ENCODE assay signal across 15 cellular contexts in genomic region chr6:10565913-10566312, GRCh38. TPM values are rescaled to one million over a fixed set of nuclear protein-coding genes. Genes with fewer than 3 reads are reported as not detected.
DNase-seq lines count a peak whose midpoint lies in the region; ATAC-seq and TF ChIP-seq lines count a peak whose summit lies in the region.
"Had no signal": no experiment of that assay in that cellular context is flagged by ENCODE, and none has a peak within 500 bp of the region (broad histone marks: within the 10 kb centered on the region; RNA-seq: fewer than 3 reads in every experiment).

No MANE protein-coding gene starts in this region.

- ATAC-seq in HG02840 (IDR thresholded peaks at IDR 0.05; ENCODE audit: low FRiP score, unreplicated experiment): no peak
- ATAC-seq: A549; CD8-positive, alpha-beta T cell; HCT116 had no signal

- no peak overlapping the region for H3K27ac ChIP-seq in H9 (ENCODE audit: insufficient read length, low read depth, low read length)
- H3K27ac ChIP-seq in muscle layer of duodenum (ENCODE audit: low read length): peak overlapping the region; percentile 32
- no peak overlapping the region for H3K27ac ChIP-seq in brain microvascular endothelial cell
- H3K27ac ChIP-seq: A549, C4-2B had no signal

- no peak overlapping the region for H3K56ac ChIP-seq in H9 (ENCODE audit: insufficient read length, low read depth, low read length)

- no peak overlapping the region for H3K14ac ChIP-seq in H9 (ENCODE audit: insufficient read depth, low read length)

- BruUV-seq in Caco-2 (replicated peaks; lab: Mats Ljungman, UMichigan): no TSS peak

- no peak overlapping the region for H2AFZ ChIP-seq in H9 (ENCODE audit: low read length)

- H2BK5ac ChIP-seq in H9 (ENCODE audit: insufficient read length, low read length): no peak overlapping the region

- H3K9ac ChIP-seq in H9 (ENCODE audit: extremely low read depth, insufficient read length, low read length): no peak overlapping the region

- H3K36me3 Mint-ChIP-seq in Caco-2 (ENCODE audit: insufficient read depth, unreplicated experiment): peaks cover 56% of the 10 kb centered on the region
- H3K36me3 Mint-ChIP-seq in H9 (ENCODE audit: insufficient read depth in 1 of 3, low read depth in 3 of 3): peaks cover 25 to 62% (median 30%) of the 10 kb centered on the region in 3 experiments
- H3K36me3 Mint-ChIP-seq in endothelial cell (ENCODE audit: low read depth, unreplicated experiment): peaks cover 67% of the 10 kb centered on the region

- H3K9me3 Mint-ChIP-seq in Caco-2 (ENCODE audit: unreplicated experiment): no peaks in the 10 kb centered on the region
- no peaks in the 10 kb centered on the region for H3K9me3 Mint-ChIP-seq in H9
- H3K9me3 Mint-ChIP-seq in endothelial cell (ENCODE audit: unreplicated experiment): no peaks in the 10 kb centered on the region
- H3K9me3 Mint-ChIP-seq: CD8-positive, alpha-beta T cell had no signal

- H3K9me3 ChIP-seq in Caco-2: no peaks in the 10 kb centered on the region
- H3K9me3 ChIP-seq in H9 (ENCODE audit: control insufficient read depth, low read depth, low read length): no peaks in the 10 kb centered on the region
- H3K9me3 ChIP-seq in muscle layer of duodenum (ENCODE audit: control insufficient read depth in 1 of 2, low read length in 2 of 2): no peaks in the 10 kb centered on the region
- H3K9me3 ChIP-seq: A549, BE2C had no signal

- H3K18ac ChIP-seq in H9 (ENCODE audit: insufficient read length, low read depth, low read length): no peak overlapping the region

- H3K27me3 ChIP-seq in Caco-2 (replicated peaks; ENCODE audit: control insufficient read depth, insufficient read depth, low read length) (no peaks in the 10 kb centered on the region), H9 (ENCODE audit: insufficient read depth, low read length) (no peaks in the 10 kb centered on the region; the same call in 1 of the 2 replicates), muscle layer of duodenum (ENCODE audit: low read depth, low read length) (no peaks in the 10 kb centered on the region), brain microvascular endothelial cell (replicated peaks) (no peaks in the 10 kb centered on the region)
- H3K27me3 ChIP-seq: BE2C had no signal

- POLR2A ChIA-PET in Caco-2 (lab: Charles Lee): no interaction called here

- peaks cover 16% of the 10 kb centered on the region for H3K79me1 ChIP-seq in H9 (ENCODE audit: insufficient read depth, low read depth, low read length, poor library complexity, severe bottlenecking)

- H3K4me3 ChIP-seq in Caco-2 (ENCODE audit: low read depth, low read length) (no peak overlapping the region), muscle layer of duodenum (ENCODE audit: low read depth in 1 of 2, low read length in 2 of 2) (no peak overlapping the region), brain microvascular endothelial cell (ENCODE audit: low read depth, low read length) (no peak overlapping the region)
- H3K4me3 ChIP-seq: A549 had no signal

- intact Hi-C loops in Caco-2 (cut with micrococcal nuclease; ENCODE audit: unreplicated experiment): loop anchor here (2.0 kb wide), 1 partner anchor 55 kb away; no protein-coding TSS in a partner anchor

- H3K4me1 ChIP-seq in Caco-2 (peaks cover 55% of the 10 kb centered on the region), H9 (ENCODE audit: insufficient read depth, low read length) (peaks cover 8% of the 10 kb centered on the region; the same call in 1 of the 2 replicates), muscle layer of duodenum (ENCODE audit: control insufficient read depth in 1 of 2, insufficient read depth in 2 of 2, low read length in 2 of 2) (peaks cover 2 to 26% of the 10 kb centered on the region in 2 donors)
- H3K4me1 ChIP-seq: BE2C had no signal

- H3K4me2 ChIP-seq in H9 (ENCODE audit: insufficient read depth, insufficient read length, low read length): no peak overlapping the region
- H3K4me2 ChIP-seq: A549 had no signal

- H4K5ac ChIP-seq in H9 (ENCODE audit: insufficient read length, low read depth, low read length): no peak overlapping the region

- no peak overlapping the region for H2BK20ac ChIP-seq in H9 (ENCODE audit: low read depth, low read length, poor library complexity, severe bottlenecking)

- no CpG with 5 or more reads among the region's 9 CpGs for WGBS in H9 (ENCODE audit: extremely low coverage, insufficient read length, low lambda C conversion rate)

- H3K4me3 Mint-ChIP-seq in Caco-2 (ENCODE audit: unreplicated experiment) (no peak overlapping the region), H9 (peak overlapping the region in 1 of 2 experiments; percentile 19; a peak in 1 of 5 replicates), endothelial cell (ENCODE audit: unreplicated experiment) (peak overlapping the region; percentile 40)
- H3K4me3 Mint-ChIP-seq: CD8-positive, alpha-beta T cell had no signal

- H2BK12ac ChIP-seq in H9 (ENCODE audit: insufficient read length, low read depth, low read length): no peak overlapping the region

- H4K8ac ChIP-seq in H9 (replicated peaks; ENCODE audit: insufficient read length, low read depth, low read length): no peak overlapping the region

- H3T11ph ChIP-seq in H9 (ENCODE audit: low read length): no peak overlapping the region

- in situ Hi-C loops in brain microvascular endothelial cell (cut with HindIII; ENCODE audit: low pct_ligation_motif_present, low sequenced_read_pairs): no loop called here

- no peak overlapping the region for H3K23ac ChIP-seq in H9 (ENCODE audit: insufficient read length, low read depth, low read length)

- peaks cover 40% of the 10 kb centered on the region; the same call in 1 of the 2 replicates for H3K79me2 ChIP-seq in H9 (ENCODE audit: insufficient read depth, low read length)

- H4K20me1 ChIP-seq in H9 (ENCODE audit: control insufficient read depth, insufficient read depth, insufficient read length): no peaks in the 10 kb centered on the region

- no peak for DNase-seq in Caco-2
- no peak for DNase-seq in H9
- no peak for DNase-seq in endothelial cell (ENCODE audit: low spot score)
- DNase-seq in brain microvascular endothelial cell: no peak
- DNase-seq in GF-D8 (lab: John Stamatoyannopoulos, UW): no peak
- DNase-seq: BE2C; CD8-positive, alpha-beta T cell; DMS79; IMR-90; KBM-7 had no signal

- no peaks in the 10 kb centered on the region for H3K27me3 Mint-ChIP-seq in Caco-2 (ENCODE audit: insufficient read depth, unreplicated experiment)
- no peaks in the 10 kb centered on the region for H3K27me3 Mint-ChIP-seq in H9 (ENCODE audit: low read depth)
- H3K27me3 Mint-ChIP-seq in endothelial cell (ENCODE audit: unreplicated experiment): peaks cover 6% of the 10 kb centered on the region

- H3K4me1 Mint-ChIP-seq in Caco-2 (ENCODE audit: low read depth, unreplicated experiment) (peaks cover 55% of the 10 kb centered on the region), H9 (peaks cover 45 to 50% of the 10 kb centered on the region in 2 experiments), endothelial cell (ENCODE audit: unreplicated experiment) (peaks cover 53% of the 10 kb centered on the region)

- no peaks in the 10 kb centered on the region for H3K23me2 ChIP-seq in H9 (ENCODE audit: insufficient read length, low read depth, low read length, poor library complexity, severe bottlenecking)

- CTCF ChIA-PET in Caco-2 (lab: Charles Lee): no interaction called here

- H3K36me3 ChIP-seq in Caco-2 (ENCODE audit: control insufficient read depth, insufficient read depth, low read length): peaks cover 1% of the 10 kb centered on the region
- H3K36me3 ChIP-seq in muscle layer of duodenum (ENCODE audit: control insufficient read depth in 1 of 2, insufficient read depth in 2 of 2, low read length in 2 of 2): no peaks in the 10 kb centered on the region
- H3K36me3 ChIP-seq in brain microvascular endothelial cell (replicated peaks): no peaks in the 10 kb centered on the region
- H3K36me3 ChIP-seq: BE2C had no signal

- no peak overlapping the region for H2AK5ac ChIP-seq in H9 (ENCODE audit: insufficient read length, low read length)

- no peak overlapping the region for H2BK15ac ChIP-seq in H9 (ENCODE audit: low read depth, low read length)

- H3K27ac Mint-ChIP-seq in Caco-2 (ENCODE audit: unreplicated experiment) (peak overlapping the region; percentile 54), H9 (peak overlapping the region; percentile 20 to 69 (median 48); a peak in 4 of 7 replicates), endothelial cell (ENCODE audit: unreplicated experiment) (no peak overlapping the region)
- H3K27ac Mint-ChIP-seq: CD8-positive, alpha-beta T cell had no signal

- H2BK120ac ChIP-seq in H9 (ENCODE audit: low read depth, low read length, poor library complexity, severe bottlenecking): no peak overlapping the region

- H3K4ac ChIP-seq in H9 (ENCODE audit: low read depth, low read length): no peak overlapping the region

- no peak for TF ChIP-seq CTCF in Caco-2 (IDR thresholded peaks at IDR 0.05; ENCODE audit: insufficient read depth in 1 of 2, low read depth in 1 of 2, low read length in 1 of 2, severe bottlenecking in 1 of 2, unreplicated experiment in 1 of 2)
- no peak for TF ChIP-seq CTCF in H9 (conservative IDR thresholded peaks at IDR 0.05)
- TF ChIP-seq CTCF in endothelial cell (IDR thresholded peaks at IDR 0.05; ENCODE audit: unreplicated experiment): no peak
- TF ChIP-seq CTCF in brain microvascular endothelial cell (IDR thresholded peaks at IDR 0.05; ENCODE audit: low read depth, low read length, missing control alignments): no peak

- no peak overlapping the region for H4K91ac ChIP-seq in H9 (ENCODE audit: insufficient read length, low read depth, low read length)

RNA-seq across cellular contexts. Expression of gene GCNT2, which starts 44.8 kb away (rescaled TPM):
- total RNA-seq in Caco-2 (2022) (68.1 and 70.7 TPM in 2 replicates), H9 (2021) (41.3 and 41.7 TPM in 2 replicates), endothelial cell (ENCODE audit: unreplicated experiment) (71.1 TPM)
